10 cellular contexts compared by ENCODE assay signal in genomic region chr7:99525713-99526440, GRCh38. TPM values are rescaled to one million over a fixed set of nuclear protein-coding genes. Genes with fewer than 3 reads are reported as not detected.
DNase-seq lines count a peak whose midpoint lies in the region; ATAC-seq, FAIRE-seq and TF ChIP-seq lines count a peak whose summit lies in the region.
"Had no signal": no experiment of that assay in that cellular context is flagged by ENCODE, and none has a peak within 500 bp of the region (broad histone marks: within the 10 kb centered on the region; RNA-seq: fewer than 3 reads in every experiment).

No MANE protein-coding gene starts in this region.

- H2AFZ ChIP-seq in HCT116 (ENCODE audit: low read depth, low read length, poor library complexity, severe bottlenecking) (no peak overlapping the region), HepG2 (ENCODE audit: low read length) (no peak overlapping the region)

- H3K79me2 ChIP-seq in HCT116 (ENCODE audit: insufficient read depth, low read length) (no peaks in the 10 kb centered on the region; the same call in 1 of the 2 replicates), HepG2 (ENCODE audit: insufficient read depth, low read length) (no peaks in the 10 kb centered on the region)

- CTCF ChIA-PET in HCT116 (lab: Charles Lee) (interaction anchor here (0.6 to 1.3 kb wide), 9 partner anchors 9 to 527 kb away, joined by 3 to 11 read pairs (median 5); partner anchors contain the start of genes TRIM4 and ZKSCAN5), HepG2 (lab: Yijun Ruan, JAX; ENCODE audit: low intra/inter-chr PET ratio, low total read pairs) (interaction anchor here (0.8 to 1.3 kb wide), 2 partner anchors 76 to 464 kb away, joined by 3 to 4 read pairs; no protein-coding TSS in a partner anchor)
- CTCF ChIA-PET in activated CD8-positive, alpha-beta T cell treated with anti-CD3 and anti-CD28 coated beads, Interleukin-2, amount 10 ng/mL, durations not matched to agents 7 days and 5 days (lab: Charles Lee), result interaction anchor here (0.6 to 2.5 kb wide), 15 partner anchors 9 to 465 kb away, joined by 3 to 8 read pairs (median 3); partner anchors contain the start of genes FAM200A, ZKSCAN5 and ZNF655

- TF ChIP-seq EP300 in HepG2 (IDR thresholded peaks at IDR 0.05; ENCODE audit: low read depth in 2 of 2, low read length in 2 of 2), result no peak
- no peak for TF ChIP-seq EP300 in HepG2 (CRISPR knock-in tag; IDR thresholded peaks at IDR 0.05; ENCODE audit: borderline replicate concordance)

- intact Hi-C loops in HCT116 (cut with micrococcal nuclease), result loop anchor here (5.0 to 10.0 kb wide), 3 partner anchors 89 to 466 kb away; partner anchors contain the start of genes TRIM4 and ZSCAN25
- intact Hi-C loops in HepG2 (cut with micrococcal nuclease; ENCODE audit: unreplicated experiment), result loop anchor here (5.0 kb wide), 1 partner anchor 1189 kb away; no protein-coding TSS in a partner anchor

- H3K4me2 ChIP-seq in HCT116 (ENCODE audit: low read length) (no peak overlapping the region), HepG2 (ENCODE audit: low read depth, low read length) (no peak overlapping the region)

- DNase-seq in BE2C (peak; percentile 30), HCT116 (ENCODE audit: low read depth, low spot score) (peak; percentile 13), HepG2 (ENCODE audit: low spot score) (no peak), cerebellar nuclear complex (lab: John Stamatoyannopoulos, UW) (no peak), putamen (ENCODE audit: low spot score) (no peak)
- DNase-seq in activated CD8-positive, alpha-beta T cell treated with anti-CD3 and anti-CD28 coated beads, Interleukin-2, amount 10 ng/mL, durations not matched to agents 7 days and 5 days, result peak; percentile 40
- DNase-seq in activated effector memory CD4-positive, alpha-beta T cell treated with anti-CD3 and anti-CD28 coated beads, Interleukin-2, amount 50 U/mL, for 16 hours, result no peak
- DNase-seq: NCI-H146, T-helper 9 cell had no signal

- H3K4me1 Mint-ChIP-seq in activated CD8-positive, alpha-beta T cell treated with anti-CD3 and anti-CD28 coated beads, Interleukin-2, amount 10 ng/mL, durations not matched to agents 7 days and 5 days (ENCODE audit: low read depth), result no peaks in the 10 kb centered on the region
- H3K4me1 Mint-ChIP-seq in stimulated activated memory B cell treated with anti-CD40 and anti-IgM and Interleukin-4, amounts not matched to agents 10 μg/mL and 1 μg/mL and 100 μg/mL, for 72 hours, result peaks cover 4% of the 10 kb centered on the region

- H3K4me3 Mint-ChIP-seq in activated CD8-positive, alpha-beta T cell treated with anti-CD3 and anti-CD28 coated beads, Interleukin-2, amount 10 ng/mL, durations not matched to agents 7 days and 5 days, result no peak overlapping the region
- H3K4me3 Mint-ChIP-seq in stimulated activated memory B cell treated with anti-CD40 and anti-IgM and Interleukin-4, amounts not matched to agents 10 μg/mL and 1 μg/mL and 100 μg/mL, for 72 hours, result no peak overlapping the region

- no peaks in the 10 kb centered on the region for H3K9me2 ChIP-seq in HCT116 (ENCODE audit: insufficient read depth)

- H3K9me3 ChIP-seq in BE2C, result no peaks in the 10 kb centered on the region
- H3K9me3 ChIP-seq in HCT116 (ENCODE audit: control insufficient read depth in 1 of 2, insufficient read depth in 1 of 2, low read depth in 1 of 2, low read length in 2 of 2), result peaks cover 5 to 8% of the 10 kb centered on the region in 2 experiments; a peak in 2 of 4 replicates
- H3K9me3 ChIP-seq in HepG2 (ENCODE audit: low read length), result no peaks in the 10 kb centered on the region

- FAIRE-seq in HepG2 (lab: Jason Lieb, UNC), result no peak

- TF ChIP-seq RAD21 in HCT116 (IDR thresholded peaks at IDR 0.05; ENCODE audit: low read depth) (peak; percentile 76), HepG2 (CRISPR knock-in tag; IDR thresholded peaks at IDR 0.05) (0 out of 2 replicates have a peak, but pooled peaks have one; percentile 29)

- ATAC-seq in HCT116 (peak; percentile 74), HepG2 (peak; percentile 78)
- no peak for ATAC-seq in activated CD8-positive, alpha-beta T cell treated with anti-CD3 and anti-CD28 coated beads, Interleukin-2, amount 10 ng/mL, durations not matched to agents 7 days and 5 days
- no peak for ATAC-seq in stimulated activated memory B cell treated with anti-CD40 and anti-IgM and Interleukin-4, amounts not matched to agents 10 μg/mL and 1 μg/mL and 100 μg/mL, for 72 hours

- H3K27ac ChIP-seq in HCT116 (ENCODE audit: low read depth, low read length), result no peak overlapping the region
- no peak overlapping the region for H3K27ac ChIP-seq in HepG2 (ENCODE audit: extremely low read length, insufficient read depth, low read length)

- H3K4me1 ChIP-seq in BE2C, result no peaks in the 10 kb centered on the region
- no peaks in the 10 kb centered on the region for H3K4me1 ChIP-seq in HCT116 (ENCODE audit: control insufficient read depth in 1 of 2, insufficient read depth in 2 of 2, low read length in 2 of 2)
- H3K4me1 ChIP-seq in HepG2 (ENCODE audit: insufficient read depth, low read length), result no peaks in the 10 kb centered on the region

- peaks cover 61% of the 10 kb centered on the region for H3K36me3 Mint-ChIP-seq in activated CD8-positive, alpha-beta T cell treated with anti-CD3 and anti-CD28 coated beads, Interleukin-2, amount 10 ng/mL, durations not matched to agents 7 days and 5 days (ENCODE audit: low read depth)
- H3K36me3 Mint-ChIP-seq in stimulated activated memory B cell treated with anti-CD40 and anti-IgM and Interleukin-4, amounts not matched to agents 10 μg/mL and 1 μg/mL and 100 μg/mL, for 72 hours, result peaks cover 75% of the 10 kb centered on the region

- H3K27me3 ChIP-seq in BE2C (no peaks in the 10 kb centered on the region), HCT116 (ENCODE audit: insufficient read depth, low read length) (no peaks in the 10 kb centered on the region), HepG2 (ENCODE audit: control insufficient read depth in 1 of 2, insufficient read depth in 2 of 2, low read length in 2 of 2) (no peaks in the 10 kb centered on the region)

- H3K27me3 Mint-ChIP-seq in activated CD8-positive, alpha-beta T cell treated with anti-CD3 and anti-CD28 coated beads, Interleukin-2, amount 10 ng/mL, durations not matched to agents 7 days and 5 days (ENCODE audit: low read depth), result no peaks in the 10 kb centered on the region
- H3K27me3 Mint-ChIP-seq in stimulated activated memory B cell treated with anti-CD40 and anti-IgM and Interleukin-4, amounts not matched to agents 10 μg/mL and 1 μg/mL and 100 μg/mL, for 72 hours, result no peaks in the 10 kb centered on the region

- in situ Hi-C loops in HepG2 (cut with HindIII; ENCODE audit: extremely low pct_ligation_motif_present, low pct_unique_long_range_greater_than_20kb), result no loop called here

- TF ChIP-seq POLR2A in HCT116 (IDR thresholded peaks at IDR 0.05; ENCODE audit: borderline replicate concordance, extremely low read depth, insufficient read depth, insufficient read length) (no peak), HepG2 (IDR thresholded peaks at IDR 0.05; ENCODE audit: insufficient read depth in 1 of 2, low read depth in 2 of 2, low read length in 2 of 2) (no peak)

- H3K27ac Mint-ChIP-seq in activated CD8-positive, alpha-beta T cell treated with anti-CD3 and anti-CD28 coated beads, Interleukin-2, amount 10 ng/mL, durations not matched to agents 7 days and 5 days, result no peak overlapping the region
- no peak overlapping the region for H3K27ac Mint-ChIP-seq in stimulated activated memory B cell treated with anti-CD40 and anti-IgM and Interleukin-4, amounts not matched to agents 10 μg/mL and 1 μg/mL and 100 μg/mL, for 72 hours

- RAD21 ChIA-PET in HCT116 (lab: Charles Lee; ENCODE audit: low non-redundant PET in 1 of 2, low total read pairs in 2 of 2, uncharacterized antibody in 2 of 2, unreplicated experiment in 2 of 2), result interaction anchor here (0.7 to 0.8 kb wide), 3 partner anchors 314 to 465 kb away, joined by 3 to 4 read pairs (median 3); no protein-coding TSS in a partner anchor

- no peak overlapping the region for H3K9ac ChIP-seq in HCT116 (ENCODE audit: low read length)
- no peak overlapping the region for H3K9ac ChIP-seq in HepG2 (ENCODE audit: insufficient read depth, low read depth, low read length)

- POLR2A ChIA-PET in HCT116 (lab: Charles Lee) (no interaction called here), HepG2 (lab: Yijun Ruan, JAX) (interaction anchor here (0.9 kb wide), 1 partner anchor 33 kb away, joined by 3 read pairs; the partner anchor contains the start of gene ZNF655)
- POLR2A ChIA-PET in activated CD8-positive, alpha-beta T cell treated with anti-CD3 and anti-CD28 coated beads, Interleukin-2, amount 10 ng/mL, durations not matched to agents 7 days and 5 days (lab: Charles Lee), result interaction anchor here (1.2 kb wide), 1 partner anchor 32 kb away, joined by 4 read pairs; the partner anchor contains the start of gene ZNF655

- peaks cover 25% of the 10 kb centered on the region for H3K36me3 ChIP-seq in BE2C
- peaks cover 22 to 29% of the 10 kb centered on the region in 2 experiments for H3K36me3 ChIP-seq in HCT116 (ENCODE audit: control insufficient read depth in 1 of 2, insufficient read depth in 2 of 2, low read length in 2 of 2)
- H3K36me3 ChIP-seq in HepG2 (replicated peaks in 1 of 2; ENCODE audit: control insufficient read depth in 1 of 2, insufficient read depth in 2 of 2, low read length in 2 of 2), result peaks cover 11 to 46% of the 10 kb centered on the region in 2 experiments

- H3K4me3 ChIP-seq in BE2C (ENCODE audit: low read depth, low read length) (no peak overlapping the region), HCT116 (replicated peaks in 1 of 2; ENCODE audit: low read depth in 1 of 2, low read length in 2 of 2) (no peak overlapping the region), HepG2 (replicated peaks in 1 of 3; ENCODE audit: insufficient read depth in 1 of 3, low read depth in 2 of 3, low read length in 3 of 3) (no peak overlapping the region)

- BruUV-seq in HCT116 (replicated peaks; lab: Mats Ljungman, UMichigan) (no TSS peak), HepG2 (replicated peaks; lab: Mats Ljungman, UMichigan) (no TSS peak)

- no peaks in the 10 kb centered on the region for H4K20me1 ChIP-seq in HCT116 (ENCODE audit: insufficient read depth)
- no peaks in the 10 kb centered on the region for H4K20me1 ChIP-seq in HepG2 (ENCODE audit: insufficient read depth, low read length)

- WGBS in HepG2 (ENCODE audit: low lambda C conversion rate), result 92% methylated on average over 21 of the region's 21 CpGs

- peaks cover 9% of the 10 kb centered on the region for H3K9me3 Mint-ChIP-seq in activated CD8-positive, alpha-beta T cell treated with anti-CD3 and anti-CD28 coated beads, Interleukin-2, amount 10 ng/mL, durations not matched to agents 7 days and 5 days (ENCODE audit: insufficient read depth)
- H3K9me3 Mint-ChIP-seq in stimulated activated memory B cell treated with anti-CD40 and anti-IgM and Interleukin-4, amounts not matched to agents 10 μg/mL and 1 μg/mL and 100 μg/mL, for 72 hours, result peaks cover 13% of the 10 kb centered on the region

- TF ChIP-seq CTCF in BE2C (IDR thresholded peaks at IDR 0.05; ENCODE audit: low read depth, low read length), result peak; percentile 57
- TF ChIP-seq CTCF in HCT116 (IDR thresholded peaks at IDR 0.05 in 2 of 3, conservative IDR thresholded peaks at IDR 0.05 in 1 of 3; ENCODE audit: borderline replicate concordance in 1 of 3, insufficient read depth in 1 of 3, low read depth in 2 of 3, low read length in 2 of 3), result peak; percentile 36 to 64 (median 43); a peak in 4 of 6 replicates
- TF ChIP-seq CTCF in HepG2 (CRISPR knock-in tag; IDR thresholded peaks at IDR 0.05), result peak; percentile 71

RNA-seq across cellular contexts. Expression of gene ZKSCAN5, which starts 21.4 kb away (rescaled TPM):
- 21.0 TPM for polyA plus RNA-seq in BE2C (2012; ENCODE audit: insufficient read depth, insufficient read length, low read depth)
- total RNA-seq in HCT116 (2021; ENCODE audit: unreplicated experiment) (10.2 TPM), HepG2 (2016; rRNA removed; fragmentation: Illumina TruSeq; extraction: Trizol) (11.7 and 14.4 TPM in 2 replicates)
- 6.0 and 7.0 TPM in 2 replicates for polyA plus RNA-seq in HCT116 (2012)
- 10 to 100 TPM; 13.9 TPM for total RNA-seq in activated CD8-positive, alpha-beta T cell treated with anti-CD3 and anti-CD28 coated beads, Interleukin-2, amount 10 ng/mL, durations not matched to agents 7 days and 5 days
- 2.1 and 2.3 TPM in 2 replicates for total RNA-seq in HepG2 (2016; cell fraction: cytosol; rRNA removed; fragmentation: Illumina TruSeq; extraction: Trizol; ENCODE audit: low read depth)
- 11.7 and 14.5 TPM in 2 replicates for total RNA-seq in HepG2 (2016; cell fraction: insoluble cytoplasmic fraction; rRNA removed; fragmentation: Illumina TruSeq; extraction: Trizol)
- 7.0 and 7.8 TPM in 2 replicates for total RNA-seq in HepG2 (2016; cell fraction: membrane; rRNA removed; fragmentation: Illumina TruSeq; extraction: Trizol)
- 7.9 and 10.0 TPM in 2 replicates for total RNA-seq in HepG2 (2016; cell fraction: nucleus; rRNA removed; fragmentation: Illumina TruSeq; extraction: Trizol)
- 5.2 and 5.5 TPM in 2 replicates for polyA plus RNA-seq in HepG2 (2011; rRNA removed)
- 3.4 and 4.6 TPM in 2 replicates for polyA plus RNA-seq in HepG2 (2011; cell fraction: cytosol; rRNA removed)
- polyA plus RNA-seq in HepG2 (2011; cell fraction: nucleus; rRNA removed), result 4.1 and 5.2 TPM in 2 replicates
- polyA plus RNA-seq in HepG2 (2012), result 5.5 and 5.7 TPM in 2 replicates
- polyA plus RNA-seq in HepG2 (2016; cell fraction: cytosol; fragmentation: Illumina TruSeq; extraction: Trizol; ENCODE audit: low read depth), result 1.1 TPM in 2 replicates
- 11.4 and 12.4 TPM in 2 replicates for polyA plus RNA-seq in HepG2 (2016; cell fraction: insoluble cytoplasmic fraction; fragmentation: Illumina TruSeq; extraction: Trizol; ENCODE audit: low read depth)
- 3.6 and 3.8 TPM in 2 replicates for polyA plus RNA-seq in HepG2 (2016; cell fraction: membrane; fragmentation: Illumina TruSeq; extraction: Trizol; ENCODE audit: low read depth)
- polyA plus RNA-seq in HepG2 (2016; cell fraction: nucleus; fragmentation: Illumina TruSeq; extraction: Trizol; ENCODE audit: insufficient read depth, low read depth), result 12.5 and 12.6 TPM in 2 replicates
- polyA minus RNA-seq in HepG2 (2011; rRNA and poly(A)+ RNA removed; ENCODE audit: low replicate concordance), result 10.3 and 16.0 TPM in 2 replicates
- polyA minus RNA-seq in HepG2 (2011; cell fraction: cytosol; rRNA and poly(A)+ RNA removed), result 6.9 and 7.2 TPM in 2 replicates
- 13.4 and 16.0 TPM in 2 replicates for polyA minus RNA-seq in HepG2 (2011; cell fraction: nucleus; rRNA and poly(A)+ RNA removed)

RNA-seq across cellular contexts. Expression of gene ZNF394, which starts 25.8 kb away (rescaled TPM):
- 35.2 TPM for polyA plus RNA-seq in BE2C (2012; ENCODE audit: insufficient read depth, insufficient read length, low read depth)
- total RNA-seq in HCT116 (2021; ENCODE audit: unreplicated experiment) (22.1 TPM), HepG2 (2016; rRNA removed; fragmentation: Illumina TruSeq; extraction: Trizol) (18.7 and 19.6 TPM in 2 replicates)
- polyA plus RNA-seq in HCT116 (2012), result 9.9 and 11.0 TPM in 2 replicates
- total RNA-seq in activated CD8-positive, alpha-beta T cell treated with anti-CD3 and anti-CD28 coated beads, Interleukin-2, amount 10 ng/mL, durations not matched to agents 7 days and 5 days, result 10 to 100 TPM; 48.3 to 58.1 TPM
- 14.4 and 15.6 TPM in 2 replicates for total RNA-seq in HepG2 (2016; cell fraction: cytosol; rRNA removed; fragmentation: Illumina TruSeq; extraction: Trizol; ENCODE audit: low read depth)
- 17.1 and 18.1 TPM in 2 replicates for total RNA-seq in HepG2 (2016; cell fraction: insoluble cytoplasmic fraction; rRNA removed; fragmentation: Illumina TruSeq; extraction: Trizol)
- 18.0 and 18.1 TPM in 2 replicates for total RNA-seq in HepG2 (2016; cell fraction: membrane; rRNA removed; fragmentation: Illumina TruSeq; extraction: Trizol)
- 12.9 and 15.2 TPM in 2 replicates for total RNA-seq in HepG2 (2016; cell fraction: nucleus; rRNA removed; fragmentation: Illumina TruSeq; extraction: Trizol)
- 7.8 and 8.6 TPM in 2 replicates for polyA plus RNA-seq in HepG2 (2011; rRNA removed)
- 6.9 and 7.2 TPM in 2 replicates for polyA plus RNA-seq in HepG2 (2011; cell fraction: cytosol; rRNA removed)
- polyA plus RNA-seq in HepG2 (2011; cell fraction: nucleus; rRNA removed), result 9.1 and 13.1 TPM in 2 replicates
- 7.0 and 7.3 TPM in 2 replicates for polyA plus RNA-seq in HepG2 (2012)
- 2.2 and 2.9 TPM in 2 replicates for polyA plus RNA-seq in HepG2 (2016; cell fraction: cytosol; fragmentation: Illumina TruSeq; extraction: Trizol; ENCODE audit: low read depth)
- 12.0 and 13.7 TPM in 2 replicates for polyA plus RNA-seq in HepG2 (2016; cell fraction: insoluble cytoplasmic fraction; fragmentation: Illumina TruSeq; extraction: Trizol; ENCODE audit: low read depth)
- 4.1 and 4.3 TPM in 2 replicates for polyA plus RNA-seq in HepG2 (2016; cell fraction: membrane; fragmentation: Illumina TruSeq; extraction: Trizol; ENCODE audit: low read depth)
- 20.5 and 23.9 TPM in 2 replicates for polyA plus RNA-seq in HepG2 (2016; cell fraction: nucleus; fragmentation: Illumina TruSeq; extraction: Trizol; ENCODE audit: insufficient read depth, low read depth)
- polyA minus RNA-seq in HepG2 (2011; rRNA and poly(A)+ RNA removed; ENCODE audit: low replicate concordance), result 9.5 and 16.3 TPM in 2 replicates
- 7.2 and 9.4 TPM in 2 replicates for polyA minus RNA-seq in HepG2 (2011; cell fraction: cytosol; rRNA and poly(A)+ RNA removed)
- 20.2 and 23.1 TPM in 2 replicates for polyA minus RNA-seq in HepG2 (2011; cell fraction: nucleus; rRNA and poly(A)+ RNA removed)

RNA-seq across cellular contexts. Expression of gene FAM200A, which starts 26.0 kb away (rescaled TPM):
- polyA plus RNA-seq in BE2C (2012; ENCODE audit: insufficient read depth, insufficient read length, low read depth), result 7.0 TPM
- total RNA-seq in HCT116 (2021; ENCODE audit: unreplicated experiment), result 4.7 TPM
- polyA plus RNA-seq in HCT116 (2012), result 1.8 and 2.9 TPM in 2 replicates
- 1 to 10 TPM; 5.1 to 5.4 TPM for total RNA-seq in activated CD8-positive, alpha-beta T cell treated with anti-CD3 and anti-CD28 coated beads, Interleukin-2, amount 10 ng/mL, durations not matched to agents 7 days and 5 days
- 6.3 and 10.4 TPM in 2 replicates for total RNA-seq in HepG2 (2016; rRNA removed; fragmentation: Illumina TruSeq; extraction: Trizol)
- 1.0 and 1.3 TPM in 2 replicates for total RNA-seq in HepG2 (2016; cell fraction: cytosol; rRNA removed; fragmentation: Illumina TruSeq; extraction: Trizol; ENCODE audit: low read depth)
- total RNA-seq in HepG2 (2016; cell fraction: insoluble cytoplasmic fraction; rRNA removed; fragmentation: Illumina TruSeq; extraction: Trizol), result 6.0 and 8.6 TPM in 2 replicates
- 3.2 and 3.9 TPM in 2 replicates for total RNA-seq in HepG2 (2016; cell fraction: membrane; rRNA removed; fragmentation: Illumina TruSeq; extraction: Trizol)
- total RNA-seq in HepG2 (2016; cell fraction: nucleus; rRNA removed; fragmentation: Illumina TruSeq; extraction: Trizol), result 3.5 and 4.0 TPM in 2 replicates
- polyA plus RNA-seq in HepG2 (2011; rRNA removed), result 4.7 and 5.4 TPM in 2 replicates
- polyA plus RNA-seq in HepG2 (2011; cell fraction: cytosol; rRNA removed), result 3.4 and 4.4 TPM in 2 replicates
- 0.87 and 1.9 TPM in 2 replicates for polyA plus RNA-seq in HepG2 (2011; cell fraction: nucleus; rRNA removed)
- polyA plus RNA-seq in HepG2 (2012), result 4.5 and 5.0 TPM in 2 replicates
- polyA plus RNA-seq in HepG2 (2016; cell fraction: cytosol; fragmentation: Illumina TruSeq; extraction: Trizol; ENCODE audit: low read depth), result 0.53 and 0.85 TPM in 2 replicates
- 8.3 and 10.1 TPM in 2 replicates for polyA plus RNA-seq in HepG2 (2016; cell fraction: insoluble cytoplasmic fraction; fragmentation: Illumina TruSeq; extraction: Trizol; ENCODE audit: low read depth)
- polyA plus RNA-seq in HepG2 (2016; cell fraction: membrane; fragmentation: Illumina TruSeq; extraction: Trizol; ENCODE audit: low read depth), result 1.4 and 1.9 TPM in 2 replicates
- 5.9 and 6.7 TPM in 2 replicates for polyA plus RNA-seq in HepG2 (2016; cell fraction: nucleus; fragmentation: Illumina TruSeq; extraction: Trizol; ENCODE audit: insufficient read depth, low read depth)
- 1.1 and 3.9 TPM in 2 replicates for polyA minus RNA-seq in HepG2 (2011; rRNA and poly(A)+ RNA removed; ENCODE audit: low replicate concordance)
- 2.8 and 3.8 TPM in 2 replicates for polyA minus RNA-seq in HepG2 (2011; cell fraction: cytosol; rRNA and poly(A)+ RNA removed)
- polyA minus RNA-seq in HepG2 (2011; cell fraction: nucleus; rRNA and poly(A)+ RNA removed), result 6.2 and 7.5 TPM in 2 replicates

RNA-seq across cellular contexts. Expression of gene ZNF655, which starts 32.6 kb away (rescaled TPM):
- 35.2 TPM for polyA plus RNA-seq in BE2C (2012; ENCODE audit: insufficient read depth, insufficient read length, low read depth)
- total RNA-seq in HCT116 (2021; ENCODE audit: unreplicated experiment), result 45.0 TPM
- polyA plus RNA-seq in HCT116 (2012), result 32.8 and 37.3 TPM in 2 replicates
- 100 to 1,000 TPM; 101 to 108 TPM for total RNA-seq in activated CD8-positive, alpha-beta T cell treated with anti-CD3 and anti-CD28 coated beads, Interleukin-2, amount 10 ng/mL, durations not matched to agents 7 days and 5 days
- total RNA-seq in HepG2 (2016; rRNA removed; fragmentation: Illumina TruSeq; extraction: Trizol), result 53.4 and 54.8 TPM in 2 replicates
- total RNA-seq in HepG2 (2016; cell fraction: cytosol; rRNA removed; fragmentation: Illumina TruSeq; extraction: Trizol; ENCODE audit: low read depth), result 16.2 and 27.8 TPM in 2 replicates
- total RNA-seq in HepG2 (2016; cell fraction: insoluble cytoplasmic fraction; rRNA removed; fragmentation: Illumina TruSeq; extraction: Trizol), result 55.5 and 56.9 TPM in 2 replicates
- 43.6 and 47.0 TPM in 2 replicates for total RNA-seq in HepG2 (2016; cell fraction: membrane; rRNA removed; fragmentation: Illumina TruSeq; extraction: Trizol)
- 62.9 and 68.9 TPM in 2 replicates for total RNA-seq in HepG2 (2016; cell fraction: nucleus; rRNA removed; fragmentation: Illumina TruSeq; extraction: Trizol)
- polyA plus RNA-seq in HepG2 (2011; rRNA removed), result 75.6 and 83.2 TPM in 2 replicates
- polyA plus RNA-seq in HepG2 (2011; cell fraction: cytosol; rRNA removed), result 46.0 and 47.5 TPM in 2 replicates
- 141 and 161 TPM in 2 replicates for polyA plus RNA-seq in HepG2 (2011; cell fraction: nucleus; rRNA removed)
- polyA plus RNA-seq in HepG2 (2012), result 32.8 and 35.8 TPM in 2 replicates
- polyA plus RNA-seq in HepG2 (2016; cell fraction: cytosol; fragmentation: Illumina TruSeq; extraction: Trizol; ENCODE audit: low read depth), result 22.2 and 35.6 TPM in 2 replicates
- polyA plus RNA-seq in HepG2 (2016; cell fraction: insoluble cytoplasmic fraction; fragmentation: Illumina TruSeq; extraction: Trizol; ENCODE audit: low read depth), result 41.3 and 42.7 TPM in 2 replicates
- 30.7 and 38.8 TPM in 2 replicates for polyA plus RNA-seq in HepG2 (2016; cell fraction: membrane; fragmentation: Illumina TruSeq; extraction: Trizol; ENCODE audit: low read depth)
- 77.8 and 80.4 TPM in 2 replicates for polyA plus RNA-seq in HepG2 (2016; cell fraction: nucleus; fragmentation: Illumina TruSeq; extraction: Trizol; ENCODE audit: insufficient read depth, low read depth)
- 46.6 and 83.6 TPM in 2 replicates for polyA minus RNA-seq in HepG2 (2011; rRNA and poly(A)+ RNA removed; ENCODE audit: low replicate concordance)
- polyA minus RNA-seq in HepG2 (2011; cell fraction: cytosol; rRNA and poly(A)+ RNA removed), result 24.0 and 25.8 TPM in 2 replicates
- polyA minus RNA-seq in HepG2 (2011; cell fraction: nucleus; rRNA and poly(A)+ RNA removed), result 176 and 200 TPM in 2 replicates

RNA-seq across cellular contexts. Expression of gene ZNF789, which starts 53.2 kb away (rescaled TPM):
- polyA plus RNA-seq in BE2C (2012; ENCODE audit: insufficient read depth, insufficient read length, low read depth), result 5.5 TPM
- total RNA-seq in HCT116 (2021; ENCODE audit: unreplicated experiment) (8.2 TPM), HepG2 (2016; rRNA removed; fragmentation: Illumina TruSeq; extraction: Trizol) (15.3 and 19.8 TPM in 2 replicates)
- polyA plus RNA-seq in HCT116 (2012), result 5.5 and 7.5 TPM in 2 replicates
- 10 to 100 TPM; 21.5 to 24.2 TPM for total RNA-seq in activated CD8-positive, alpha-beta T cell treated with anti-CD3 and anti-CD28 coated beads, Interleukin-2, amount 10 ng/mL, durations not matched to agents 7 days and 5 days
- 3.7 and 4.4 TPM in 2 replicates for total RNA-seq in HepG2 (2016; cell fraction: cytosol; rRNA removed; fragmentation: Illumina TruSeq; extraction: Trizol; ENCODE audit: low read depth)
- 15.1 and 21.5 TPM in 2 replicates for total RNA-seq in HepG2 (2016; cell fraction: insoluble cytoplasmic fraction; rRNA removed; fragmentation: Illumina TruSeq; extraction: Trizol)
- total RNA-seq in HepG2 (2016; cell fraction: membrane; rRNA removed; fragmentation: Illumina TruSeq; extraction: Trizol), result 7.7 and 8.6 TPM in 2 replicates
- 26.7 and 33.3 TPM in 2 replicates for total RNA-seq in HepG2 (2016; cell fraction: nucleus; rRNA removed; fragmentation: Illumina TruSeq; extraction: Trizol)
- polyA plus RNA-seq in HepG2 (2011; rRNA removed), result 23.6 and 25.1 TPM in 2 replicates
- polyA plus RNA-seq in HepG2 (2011; cell fraction: cytosol; rRNA removed), result 5.3 and 6.0 TPM in 2 replicates
- 37.8 and 43.5 TPM in 2 replicates for polyA plus RNA-seq in HepG2 (2011; cell fraction: nucleus; rRNA removed)
- 14.1 and 19.0 TPM in 2 replicates for polyA plus RNA-seq in HepG2 (2012)
- 1.8 and 2.2 TPM in 2 replicates for polyA plus RNA-seq in HepG2 (2016; cell fraction: cytosol; fragmentation: Illumina TruSeq; extraction: Trizol; ENCODE audit: low read depth)
- 13.3 and 13.4 TPM in 2 replicates for polyA plus RNA-seq in HepG2 (2016; cell fraction: insoluble cytoplasmic fraction; fragmentation: Illumina TruSeq; extraction: Trizol; ENCODE audit: low read depth)
- 4.7 and 4.8 TPM in 2 replicates for polyA plus RNA-seq in HepG2 (2016; cell fraction: membrane; fragmentation: Illumina TruSeq; extraction: Trizol; ENCODE audit: low read depth)
- polyA plus RNA-seq in HepG2 (2016; cell fraction: nucleus; fragmentation: Illumina TruSeq; extraction: Trizol; ENCODE audit: insufficient read depth, low read depth), result 98.8 and 103 TPM in 2 replicates
- polyA minus RNA-seq in HepG2 (2011; rRNA and poly(A)+ RNA removed; ENCODE audit: low replicate concordance), result 12.0 and 13.0 TPM in 2 replicates
- polyA minus RNA-seq in HepG2 (2011; cell fraction: cytosol; rRNA and poly(A)+ RNA removed), result 3.8 and 4.5 TPM in 2 replicates
- 35.5 and 38.5 TPM in 2 replicates for polyA minus RNA-seq in HepG2 (2011; cell fraction: nucleus; rRNA and poly(A)+ RNA removed)

Comparison
In these comparisons a context has a peak if more than half of its experiments do, and no peak if none do; other contexts are left out.
1. DNase-seq: peak in BE2C (single experiment), HCT116 (single experiment) and activated CD8-positive, alpha-beta T cell treated with anti-CD3 and anti-CD28 coated beads, Interleukin-2, amount 10 ng/mL, durations not matched to agents 7 days and 5 days (single experiment); none in HepG2 (single experiment), cerebellar nuclear complex (0 of 2), activated effector memory CD4-positive, alpha-beta T cell treated with anti-CD3 and anti-CD28 coated beads, Interleukin-2, amount 50 U/mL, for 16 hours (single experiment) and putamen (single experiment).
2. ATAC-seq: peak in HCT116 (single experiment) and HepG2 (single experiment); none in activated CD8-positive, alpha-beta T cell treated with anti-CD3 and anti-CD28 coated beads, Interleukin-2, amount 10 ng/mL, durations not matched to agents 7 days and 5 days (single experiment) and stimulated activated memory B cell treated with anti-CD40 and anti-IgM and Interleukin-4, amounts not matched to agents 10 μg/mL and 1 μg/mL and 100 μg/mL, for 72 hours (single experiment).
3. Peak in every context shown above with its lines, with median percentiles within 50 percentile points of each other: CTCF ChIP-seq.